Comparison of ENCODE assay signal across 1 cellular context in the genomic region with DNA sequence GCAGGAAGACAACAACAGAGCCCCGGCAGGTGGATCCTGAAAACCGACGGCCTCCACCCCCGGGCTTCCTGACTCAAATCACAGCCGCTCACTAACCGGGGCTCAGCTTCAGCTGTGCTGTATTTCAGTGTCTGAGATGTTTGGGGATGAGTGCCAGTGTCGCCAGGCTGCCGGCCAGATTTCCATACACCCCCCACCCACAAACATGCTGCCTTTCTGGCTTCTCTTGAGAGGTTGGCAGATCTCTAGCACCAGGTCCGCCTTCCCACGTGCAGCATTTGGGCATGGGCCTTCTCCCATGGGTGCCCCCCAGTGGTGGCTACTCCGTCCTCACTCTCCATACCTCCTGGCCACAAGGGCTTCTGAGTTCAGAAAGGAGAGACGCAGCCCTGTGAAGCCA.
TF ChIP-seq lines count a peak whose summit lies in the region.

No MANE protein-coding gene starts in this region.

TF ChIP-seq in Ishikawa, 13 proteins besides CTCF, POLR2A, EP300 and RAD21 (continued from another document):
- no peak for TF ChIP-seq REST (IDR thresholded peaks at IDR 0.05; ENCODE audit: low read depth)
- TF ChIP-seq TEAD4 (IDR thresholded peaks at IDR 0.05) = no peak
- no peak for TF ChIP-seq FOXM1 (IDR thresholded peaks at IDR 0.05; ENCODE audit: borderline replicate concordance, low read depth)
- no peak for TF ChIP-seq TAF1 (IDR thresholded peaks at IDR 0.05; ENCODE audit: low read depth)
TF ChIP-seq in Ishikawa: peak in this region for 1.
